1 cellular context compared by ENCODE assay signal in the genomic region with DNA sequence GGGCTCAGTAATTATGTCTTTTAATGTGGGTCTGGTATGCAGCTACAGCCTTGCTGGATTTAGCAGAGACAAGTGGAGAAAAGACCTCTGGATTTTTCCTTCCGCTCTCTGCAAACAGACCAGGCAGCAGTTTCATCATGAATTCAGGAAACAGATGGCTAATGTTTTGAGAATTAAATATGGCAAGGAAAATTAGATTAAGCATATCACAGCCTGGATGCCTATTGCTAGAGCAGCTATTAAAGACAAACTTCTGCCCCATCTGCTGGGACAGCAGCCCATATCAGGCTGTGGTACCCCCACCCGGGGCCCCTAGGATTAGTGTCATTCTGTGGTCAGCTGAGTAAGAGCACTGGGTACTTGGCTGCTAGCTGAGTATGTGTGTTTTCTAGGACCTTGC.
TF ChIP-seq lines count a peak whose summit lies in the region.

No MANE protein-coding gene starts in this region.

TF ChIP-seq in endothelial cell of umbilical vein, 7 proteins besides CTCF, POLR2A, EP300 and RAD21 (continued from another document):
- TF ChIP-seq EZH2 (IDR thresholded peaks at IDR 0.05; ENCODE audit: borderline replicate concordance, low read depth, low read length, severe bottlenecking) (no peak), FOS (IDR thresholded peaks at IDR 0.05; ENCODE audit: borderline replicate concordance, insufficient read depth, low read length) (no peak), POLR2AphosphoS5 (IDR thresholded peaks at IDR 0.05; ENCODE audit: insufficient read depth, low read depth, low read length) (no peak)
